ENCODE assay signal across 25 cellular contexts in the genomic region with DNA sequence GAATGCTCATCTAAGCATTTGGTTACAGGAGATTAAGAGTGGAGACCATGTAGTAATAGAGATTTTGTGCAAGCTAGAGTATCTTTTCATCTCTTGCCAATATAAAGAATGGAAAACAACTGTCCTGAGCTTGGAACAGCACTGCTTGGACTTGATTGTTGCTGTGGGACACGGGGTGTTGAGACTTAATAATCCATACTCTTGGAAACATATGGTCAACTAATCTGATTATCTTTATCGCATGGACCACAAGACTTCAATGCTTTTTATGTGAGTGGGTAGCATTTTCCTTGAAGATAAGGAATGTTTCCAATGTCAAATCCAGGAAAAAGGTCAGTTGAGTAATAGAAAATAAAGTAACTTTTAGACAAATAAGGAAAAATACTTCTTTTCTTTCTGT.
"Had no signal": no experiment of that assay in that cellular context is flagged by ENCODE, and none has a peak within 500 bp of the region (broad histone marks: within the 10 kb centered on the region; RNA-seq: fewer than 3 reads in every experiment).

No MANE protein-coding gene starts in this region.

- H3K27me3 ChIP-seq: foreskin keratinocyte, gastroesophageal sphincter, heart left ventricle, hepatocyte, neural progenitor cell, right atrium auricular region, sigmoid colon, spleen, suprapubic skin, vagina had no signal

- H3K4me3 Mint-ChIP-seq: effector memory CD8-positive, alpha-beta T cell; memory B cell; naive thymus-derived CD4-positive, alpha-beta T cell; nephron; neural progenitor cell; stimulated activated naive CD8-positive, alpha-beta T cell treated with anti-CD3 and anti-CD28 coated beads, Interleukin-15, amount 100 ng/mL, for 72 hours had no signal

- H3K36me3 Mint-ChIP-seq: memory B cell; naive thymus-derived CD4-positive, alpha-beta T cell; neural progenitor cell had no signal

- H3K4me1 Mint-ChIP-seq: memory B cell; naive thymus-derived CD4-positive, alpha-beta T cell; neural progenitor cell; stimulated activated naive CD8-positive, alpha-beta T cell treated with anti-CD3 and anti-CD28 coated beads, Interleukin-15, amount 100 ng/mL, for 72 hours had no signal

- H3K9me3 ChIP-seq: gastroesophageal sphincter, heart left ventricle, right atrium auricular region, sigmoid colon, spleen, suprapubic skin, vagina had no signal

- FAIRE-seq: endometrium, kidney had no signal

- H3K9me3 Mint-ChIP-seq: effector memory CD8-positive, alpha-beta T cell; memory B cell; nephron; neural progenitor cell; stimulated activated naive CD8-positive, alpha-beta T cell treated with anti-CD3 and anti-CD28 coated beads, Interleukin-15, amount 100 ng/mL, for 72 hours had no signal

- H3K4me3 ChIP-seq: gastroesophageal sphincter, heart left ventricle, hepatocyte, lung, neural progenitor cell, right atrium auricular region, sigmoid colon, spleen, suprapubic skin, vagina had no signal

- H3K36me3 ChIP-seq: gastroesophageal sphincter, heart left ventricle, neural progenitor cell, right atrium auricular region, sigmoid colon, spleen, suprapubic skin, vagina had no signal

- ATAC-seq: effector memory CD8-positive, alpha-beta T cell; foreskin keratinocyte; gastroesophageal sphincter; heart left ventricle; left lobe of liver; naive thymus-derived CD4-positive, alpha-beta T cell; stimulated activated naive CD8-positive, alpha-beta T cell treated with anti-CD3 and anti-CD28 coated beads, Interleukin-15, amount 100 ng/mL, for 72 hours had no signal

- H3K27me3 Mint-ChIP-seq: effector memory CD8-positive, alpha-beta T cell; memory B cell; naive thymus-derived CD4-positive, alpha-beta T cell; progenitor cell of endocrine pancreas; stimulated activated naive CD8-positive, alpha-beta T cell treated with anti-CD3 and anti-CD28 coated beads, Interleukin-15, amount 100 ng/mL, for 72 hours had no signal

- H3K27ac ChIP-seq: foreskin keratinocyte, gastroesophageal sphincter, heart left ventricle, hepatocyte, neural progenitor cell, parathyroid adenoma, right atrium auricular region, sigmoid colon, spleen, suprapubic skin, vagina had no signal

- H3K27ac Mint-ChIP-seq: effector memory CD8-positive, alpha-beta T cell; memory B cell; naive thymus-derived CD4-positive, alpha-beta T cell; neural progenitor cell; progenitor cell of endocrine pancreas; stimulated activated naive CD8-positive, alpha-beta T cell treated with anti-CD3 and anti-CD28 coated beads, Interleukin-15, amount 100 ng/mL, for 72 hours had no signal

- DNase-seq: cortex of kidney; effector memory CD8-positive, alpha-beta T cell; foreskin keratinocyte; heart left ventricle; kidney; midbrain; naive thymus-derived CD4-positive, alpha-beta T cell; sigmoid colon; spleen; stimulated activated naive CD4-positive, alpha-beta T cell; stimulated activated naive CD8-positive, alpha-beta T cell treated with anti-CD3 and anti-CD28 coated beads, Interleukin-15, amount 100 ng/mL, for 72 hours; trophoblast cell had no signal
